Comparison of ENCODE assay signal across 1 cellular context in the genomic region with DNA sequence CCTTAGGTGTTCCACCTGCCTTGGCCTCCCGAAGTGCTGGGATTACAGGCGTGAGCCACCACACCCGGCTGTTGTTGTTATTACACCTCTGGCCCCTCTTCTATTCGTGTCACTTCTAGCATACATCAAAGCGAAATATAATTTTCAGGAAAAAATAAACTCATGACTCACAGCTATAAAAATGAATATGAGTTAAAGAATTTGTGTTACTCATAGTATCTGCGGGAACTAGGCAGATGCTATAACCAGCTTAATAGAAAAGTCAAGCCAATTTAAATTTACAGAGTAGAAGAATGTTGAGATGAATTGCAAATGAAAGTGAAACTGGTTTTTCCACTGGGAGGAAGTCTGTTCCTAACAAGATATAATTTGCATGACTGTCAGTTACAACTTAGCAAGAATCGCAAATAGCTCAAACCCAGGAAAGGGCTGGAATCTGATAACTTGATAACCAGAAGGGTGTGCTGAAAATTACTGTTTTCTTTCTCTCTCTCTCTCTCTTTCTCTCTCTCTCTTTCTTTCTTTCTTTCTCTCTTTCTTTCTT.
TF ChIP-seq lines count a peak whose summit lies in the region.

No MANE protein-coding gene starts in this region.

TF ChIP-seq in K562, 482 proteins besides CTCF, POLR2A, EP300 and RAD21 (continues in another document):
- TF ChIP-seq DDX20 (tag; IDR thresholded peaks at IDR 0.05; ENCODE audit: low read depth) (no peak), STAT5A (IDR thresholded peaks at IDR 0.05; ENCODE audit: borderline replicate concordance, low read length) (0 out of 2 replicates have a peak, but pooled peaks have one; percentile 12), HMBOX1 (IDR thresholded peaks at IDR 0.05) (peak; percentile 56; the same call in 1 of the 2 replicates), NONO (IDR thresholded peaks at IDR 0.05; ENCODE audit: low read depth in 2 of 2, low read length in 1 of 2) (no peak), BRCA1 (IDR thresholded peaks at IDR 0.05) (no peak), BRCA1 (CRISPR knock-in tag; IDR thresholded peaks at IDR 0.05) (no peak), ETV6 (IDR thresholded peaks at IDR 0.05; ENCODE audit: borderline replicate concordance in 1 of 2, low read depth in 2 of 2, low read length in 1 of 2) (no peak), ETV6 (CRISPR knock-in tag; IDR thresholded peaks at IDR 0.05; ENCODE audit: borderline replicate concordance) (no peak), TOE1 (IDR thresholded peaks at IDR 0.05; ENCODE audit: borderline replicate concordance) (no peak), TOE1 (CRISPR knock-in tag; IDR thresholded peaks at IDR 0.05; ENCODE audit: borderline replicate concordance, low read depth) (no peak), RBM34 (IDR thresholded peaks at IDR 0.05; ENCODE audit: borderline replicate concordance, insufficient read depth, low read length) (no peak), TCF7 (IDR thresholded peaks at IDR 0.05; ENCODE audit: borderline replicate concordance) (no peak), TRIM24 (IDR thresholded peaks at IDR 0.05) (peak in 1 of 2 experiments; percentile 35; a peak in 1 of 4 replicates), CHD1 (IDR thresholded peaks at IDR 0.05; ENCODE audit: low read length) (no peak), TCFL5 (CRISPR knock-in tag; conservative IDR thresholded peaks at IDR 0.05) (no peak), HNRNPLL (IDR thresholded peaks at IDR 0.05; ENCODE audit: low read depth, low read length, poor library complexity, severe bottlenecking) (no peak), MITF (IDR thresholded peaks at IDR 0.05) (no peak), PRMT5 (CRISPR knock-in tag; IDR thresholded peaks at IDR 0.05) (no peak), SMARCB1 (IDR thresholded peaks at IDR 0.05; ENCODE audit: insufficient read length, low read depth) (no peak), KLF16 (IDR thresholded peaks at IDR 0.05) (no peak), RBBP5 (IDR thresholded peaks at IDR 0.05; ENCODE audit: borderline replicate concordance, insufficient read depth, low read length, poor library complexity, severe bottlenecking) (peak; percentile 29), ZNF197 (CRISPR knock-in tag; IDR thresholded peaks at IDR 0.05; ENCODE audit: low read depth) (no peak), KAT2B (IDR thresholded peaks at IDR 0.05; ENCODE audit: low read depth, low read length) (no peak), ILF3 (IDR thresholded peaks at IDR 0.05; ENCODE audit: borderline replicate concordance) (no peak), ZNF584 (CRISPR knock-in tag; IDR thresholded peaks at IDR 0.05; ENCODE audit: low read depth) (no peak), ZNF12 (CRISPR knock-in tag; IDR thresholded peaks at IDR 0.05) (no peak), RUNX1 (IDR thresholded peaks at IDR 0.05; ENCODE audit: low read depth) (no peak), SNAPC5 (CRISPR knock-in tag; IDR thresholded peaks at IDR 0.05) (no peak), TAF1 (IDR thresholded peaks at IDR 0.05; ENCODE audit: control insufficient read depth, extremely low read depth, insufficient read depth, low read length, severe bottlenecking) (no peak), SRSF3 (IDR thresholded peaks at IDR 0.05; ENCODE audit: insufficient read depth, low read length) (no peak), ZFP36 (IDR thresholded peaks at IDR 0.05; ENCODE audit: low read depth, low read length, partially characterized antibody) (no peak), ZNF583 (CRISPR knock-in tag; IDR thresholded peaks at IDR 0.05) (no peak), FOXO4 (CRISPR knock-in tag; IDR thresholded peaks at IDR 0.05) (no peak), EP400 (IDR thresholded peaks at IDR 0.05) (no peak), NCOA4 (IDR thresholded peaks at IDR 0.05; ENCODE audit: partially characterized antibody) (no peak), MAFG (tag; conservative IDR thresholded peaks at IDR 0.05) (peak; percentile 65), ZNF717 (CRISPR knock-in tag; IDR thresholded peaks at IDR 0.05) (no peak), ZNF217 (CRISPR knock-in tag; IDR thresholded peaks at IDR 0.05) (no peak), PCBP1 (IDR thresholded peaks at IDR 0.05; ENCODE audit: low read depth, low read length, poor library complexity, severe bottlenecking) (no peak), ZNF354B (CRISPR knock-in tag; IDR thresholded peaks at IDR 0.05) (no peak), ELF4 (CRISPR knock-in tag; IDR thresholded peaks at IDR 0.05) (no peak), FIP1L1 (IDR thresholded peaks at IDR 0.05; ENCODE audit: low read depth, low read length, poor library complexity, severe bottlenecking) (no peak), PPARD (CRISPR knock-in tag; IDR thresholded peaks at IDR 0.05) (no peak), HMGXB4 (CRISPR knock-in tag; IDR thresholded peaks at IDR 0.05) (no peak), ZNF76 (CRISPR knock-in tag; IDR thresholded peaks at IDR 0.05; ENCODE audit: borderline replicate concordance) (no peak), CREBBP (IDR thresholded peaks at IDR 0.05; ENCODE audit: low read depth, low read length) (no peak), ZSCAN32 (CRISPR knock-in tag; IDR thresholded peaks at IDR 0.05) (no peak), MTA2 (IDR thresholded peaks at IDR 0.05; ENCODE audit: low read depth) (peak; percentile 34; the same call in 1 of the 2 replicates), DPF2 (IDR thresholded peaks at IDR 0.05) (peak; percentile 44; the same call in 1 of the 2 replicates), FOXM1 (IDR thresholded peaks at IDR 0.05; ENCODE audit: low read depth) (peak; percentile 78), FOXM1 (CRISPR knock-in tag; IDR thresholded peaks at IDR 0.05; ENCODE audit: low read depth) (no peak), SIRT6 (IDR thresholded peaks at IDR 0.05; ENCODE audit: low read depth, low read length) (no peak), RAD51 (IDR thresholded peaks at IDR 0.05; ENCODE audit: borderline replicate concordance, low read depth) (no peak)
- TF ChIP-seq, protein P1, sequence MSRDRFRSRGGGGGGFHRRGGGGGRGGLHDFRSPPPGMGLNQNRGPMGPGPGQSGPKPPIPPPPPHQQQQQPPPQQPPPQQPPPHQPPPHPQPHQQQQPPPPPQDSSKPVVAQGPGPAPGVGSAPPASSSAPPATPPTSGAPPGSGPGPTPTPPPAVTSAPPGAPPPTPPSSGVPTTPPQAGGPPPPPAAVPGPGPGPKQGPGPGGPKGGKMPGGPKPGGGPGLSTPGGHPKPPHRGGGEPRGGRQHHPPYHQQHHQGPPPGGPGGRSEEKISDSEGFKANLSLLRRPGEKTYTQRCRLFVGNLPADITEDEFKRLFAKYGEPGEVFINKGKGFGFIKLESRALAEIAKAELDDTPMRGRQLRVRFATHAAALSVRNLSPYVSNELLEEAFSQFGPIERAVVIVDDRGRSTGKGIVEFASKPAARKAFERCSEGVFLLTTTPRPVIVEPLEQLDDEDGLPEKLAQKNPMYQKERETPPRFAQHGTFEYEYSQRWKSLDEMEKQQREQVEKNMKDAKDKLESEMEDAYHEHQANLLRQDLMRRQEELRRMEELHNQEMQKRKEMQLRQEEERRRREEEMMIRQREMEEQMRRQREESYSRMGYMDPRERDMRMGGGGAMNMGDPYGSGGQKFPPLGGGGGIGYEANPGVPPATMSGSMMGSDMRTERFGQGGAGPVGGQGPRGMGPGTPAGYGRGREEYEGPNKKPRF (IDR thresholded peaks at IDR 0.05; ENCODE audit: low read depth, low read length) = no peak
- TF ChIP-seq, protein P2, sequence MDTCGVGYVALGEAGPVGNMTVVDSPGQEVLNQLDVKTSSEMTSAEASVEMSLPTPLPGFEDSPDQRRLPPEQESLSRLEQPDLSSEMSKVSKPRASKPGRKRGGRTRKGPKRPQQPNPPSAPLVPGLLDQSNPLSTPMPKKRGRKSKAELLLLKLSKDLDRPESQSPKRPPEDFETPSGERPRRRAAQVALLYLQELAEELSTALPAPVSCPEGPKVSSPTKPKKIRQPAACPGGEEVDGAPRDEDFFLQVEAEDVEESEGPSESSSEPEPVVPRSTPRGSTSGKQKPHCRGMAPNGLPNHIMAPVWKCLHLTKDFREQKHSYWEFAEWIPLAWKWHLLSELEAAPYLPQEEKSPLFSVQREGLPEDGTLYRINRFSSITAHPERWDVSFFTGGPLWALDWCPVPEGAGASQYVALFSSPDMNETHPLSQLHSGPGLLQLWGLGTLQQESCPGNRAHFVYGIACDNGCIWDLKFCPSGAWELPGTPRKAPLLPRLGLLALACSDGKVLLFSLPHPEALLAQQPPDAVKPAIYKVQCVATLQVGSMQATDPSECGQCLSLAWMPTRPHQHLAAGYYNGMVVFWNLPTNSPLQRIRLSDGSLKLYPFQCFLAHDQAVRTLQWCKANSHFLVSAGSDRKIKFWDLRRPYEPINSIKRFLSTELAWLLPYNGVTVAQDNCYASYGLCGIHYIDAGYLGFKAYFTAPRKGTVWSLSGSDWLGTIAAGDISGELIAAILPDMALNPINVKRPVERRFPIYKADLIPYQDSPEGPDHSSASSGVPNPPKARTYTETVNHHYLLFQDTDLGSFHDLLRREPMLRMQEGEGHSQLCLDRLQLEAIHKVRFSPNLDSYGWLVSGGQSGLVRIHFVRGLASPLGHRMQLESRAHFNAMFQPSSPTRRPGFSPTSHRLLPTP (IDR thresholded peaks at IDR 0.05; ENCODE audit: borderline replicate concordance, extremely low read depth, insufficient read length) = no peak
- TF ChIP-seq, protein P3, sequence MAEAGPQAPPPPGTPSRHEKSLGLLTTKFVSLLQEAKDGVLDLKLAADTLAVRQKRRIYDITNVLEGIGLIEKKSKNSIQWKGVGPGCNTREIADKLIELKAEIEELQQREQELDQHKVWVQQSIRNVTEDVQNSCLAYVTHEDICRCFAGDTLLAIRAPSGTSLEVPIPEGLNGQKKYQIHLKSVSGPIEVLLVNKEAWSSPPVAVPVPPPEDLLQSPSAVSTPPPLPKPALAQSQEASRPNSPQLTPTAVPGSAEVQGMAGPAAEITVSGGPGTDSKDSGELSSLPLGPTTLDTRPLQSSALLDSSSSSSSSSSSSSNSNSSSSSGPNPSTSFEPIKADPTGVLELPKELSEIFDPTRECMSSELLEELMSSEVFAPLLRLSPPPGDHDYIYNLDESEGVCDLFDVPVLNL (CRISPR knock-in tag; IDR thresholded peaks at IDR 0.05; ENCODE audit: low read depth) = no peak
- TF ChIP-seq, protein P4, sequence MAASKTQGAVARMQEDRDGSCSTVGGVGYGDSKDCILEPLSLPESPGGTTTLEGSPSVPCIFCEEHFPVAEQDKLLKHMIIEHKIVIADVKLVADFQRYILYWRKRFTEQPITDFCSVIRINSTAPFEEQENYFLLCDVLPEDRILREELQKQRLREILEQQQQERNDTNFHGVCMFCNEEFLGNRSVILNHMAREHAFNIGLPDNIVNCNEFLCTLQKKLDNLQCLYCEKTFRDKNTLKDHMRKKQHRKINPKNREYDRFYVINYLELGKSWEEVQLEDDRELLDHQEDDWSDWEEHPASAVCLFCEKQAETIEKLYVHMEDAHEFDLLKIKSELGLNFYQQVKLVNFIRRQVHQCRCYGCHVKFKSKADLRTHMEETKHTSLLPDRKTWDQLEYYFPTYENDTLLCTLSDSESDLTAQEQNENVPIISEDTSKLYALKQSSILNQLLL (CRISPR knock-in tag; IDR thresholded peaks at IDR 0.05; ENCODE audit: borderline replicate concordance) = no peak
- TF ChIP-seq, protein P5, sequence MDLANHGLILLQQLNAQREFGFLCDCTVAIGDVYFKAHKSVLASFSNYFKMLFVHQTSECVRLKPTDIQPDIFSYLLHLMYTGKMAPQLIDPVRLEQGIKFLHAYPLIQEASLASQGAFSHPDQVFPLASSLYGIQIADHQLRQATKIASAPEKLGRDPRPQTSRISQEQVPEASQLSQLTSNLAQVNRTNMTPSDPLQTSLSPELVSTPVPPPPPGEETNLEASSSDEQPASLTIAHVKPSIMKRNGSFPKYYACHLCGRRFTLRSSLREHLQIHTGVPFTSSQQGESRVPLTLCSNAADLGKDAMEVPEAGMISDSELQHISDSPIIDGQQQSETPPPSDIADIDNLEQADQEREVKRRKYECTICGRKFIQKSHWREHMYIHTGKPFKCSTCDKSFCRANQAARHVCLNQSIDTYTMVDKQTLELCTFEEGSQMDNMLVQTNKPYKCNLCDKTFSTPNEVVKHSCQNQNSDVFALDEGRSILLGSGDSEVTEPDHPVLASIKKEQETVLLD (IDR thresholded peaks at IDR 0.05) = no peak
